In the genomic region with DNA sequence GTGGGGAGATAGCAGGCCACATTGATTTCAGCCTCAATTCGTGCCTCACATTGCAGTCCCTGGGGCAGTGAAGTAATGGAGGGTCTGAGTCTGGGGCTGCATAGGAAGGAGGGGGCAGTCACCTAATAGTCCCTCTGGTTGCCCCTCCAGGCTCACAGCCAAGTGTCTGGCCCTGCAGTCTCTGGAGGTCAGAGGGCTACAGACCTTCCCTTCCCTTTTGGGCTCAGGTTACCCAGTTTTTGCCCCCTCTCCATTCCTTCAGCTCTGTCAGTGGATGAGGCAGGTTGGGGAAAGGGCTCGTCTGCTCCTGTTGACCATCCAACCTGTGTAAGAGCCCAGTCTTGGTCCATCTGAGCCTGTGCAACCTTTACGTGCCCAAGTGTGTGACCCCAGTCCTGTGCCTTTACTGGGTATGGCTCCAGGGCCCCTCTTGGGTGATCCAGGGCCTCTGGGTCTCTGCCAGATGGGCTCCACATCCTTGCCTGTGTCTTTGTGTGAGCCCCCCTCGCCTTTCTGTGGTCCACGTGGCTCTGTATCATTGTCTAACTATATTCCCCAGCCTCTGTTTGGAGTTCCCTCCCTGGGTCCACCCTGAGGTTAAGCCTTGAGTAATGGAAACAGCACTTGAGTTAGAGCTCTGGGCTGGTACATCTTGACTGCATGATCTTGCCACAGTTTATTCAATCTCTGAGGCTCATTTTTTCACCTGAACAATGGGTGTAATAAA, we compare ENCODE assay signal across 8 cellular contexts. TPM values are rescaled to one million over a fixed set of nuclear protein-coding genes. Genes with fewer than 3 reads are reported as not detected.
DNase-seq lines count a peak whose midpoint lies in the region; ATAC-seq and TF ChIP-seq lines count a peak whose summit lies in the region.

No MANE protein-coding gene starts in this region.

- TF ChIP-seq CTCF in brain microvascular endothelial cell (IDR thresholded peaks at IDR 0.05; ENCODE audit: low read depth, low read length, missing control alignments), result no peak

- peaks cover 39% of the 10 kb centered on the region for H3K4me1 Mint-ChIP-seq in activated naive CD4-positive, alpha-beta T cell treated with anti-CD3 and anti-CD28 coated beads, Interleukin-2, amount 10 ng/mL, durations not matched to agents 7 days and 5 days
- H3K4me1 Mint-ChIP-seq in memory B cell, result peaks cover 44% of the 10 kb centered on the region

- H3K27ac Mint-ChIP-seq in activated naive CD4-positive, alpha-beta T cell treated with anti-CD3 and anti-CD28 coated beads, Interleukin-2, amount 10 ng/mL, durations not matched to agents 7 days and 5 days, result no peak overlapping the region
- H3K27ac Mint-ChIP-seq in activated naive CD4-positive, alpha-beta T cell treated with anti-CD3 and anti-CD28 coated beads, Interleukin-2, amount 50 U/mL, for 72 hours, result peak overlapping the region in 1 of 2 donors; percentile 94
- H3K27ac Mint-ChIP-seq in memory B cell, result no peak overlapping the region

- H3K36me3 Mint-ChIP-seq in activated naive CD4-positive, alpha-beta T cell treated with anti-CD3 and anti-CD28 coated beads, Interleukin-2, amount 10 ng/mL, durations not matched to agents 7 days and 5 days, result peaks cover 16% of the 10 kb centered on the region
- H3K36me3 Mint-ChIP-seq in activated naive CD4-positive, alpha-beta T cell treated with anti-CD3 and anti-CD28 coated beads, Interleukin-2, amount 50 U/mL, for 72 hours, result peaks cover 0 to 13% of the 10 kb centered on the region in 2 donors
- no peaks in the 10 kb centered on the region for H3K36me3 Mint-ChIP-seq in memory B cell

- no peaks in the 10 kb centered on the region for H3K9me3 Mint-ChIP-seq in activated naive CD4-positive, alpha-beta T cell treated with anti-CD3 and anti-CD28 coated beads, Interleukin-2, amount 10 ng/mL, durations not matched to agents 7 days and 5 days
- H3K9me3 Mint-ChIP-seq in activated naive CD4-positive, alpha-beta T cell treated with anti-CD3 and anti-CD28 coated beads, Interleukin-2, amount 50 U/mL, for 72 hours, result no peaks in the 10 kb centered on the region
- H3K9me3 Mint-ChIP-seq in memory B cell, result no peaks in the 10 kb centered on the region

- no peaks in the 10 kb centered on the region for H3K27me3 Mint-ChIP-seq in activated naive CD4-positive, alpha-beta T cell treated with anti-CD3 and anti-CD28 coated beads, Interleukin-2, amount 10 ng/mL, durations not matched to agents 7 days and 5 days
- H3K27me3 Mint-ChIP-seq in memory B cell, result no peaks in the 10 kb centered on the region

- in situ Hi-C loops in brain microvascular endothelial cell (cut with HindIII; ENCODE audit: low pct_ligation_motif_present, low sequenced_read_pairs), result no loop called here

- H3K27me3 ChIP-seq in brain microvascular endothelial cell (replicated peaks), result no peaks in the 10 kb centered on the region

- peak overlapping the region; percentile 71 for H3K4me3 Mint-ChIP-seq in activated naive CD4-positive, alpha-beta T cell treated with anti-CD3 and anti-CD28 coated beads, Interleukin-2, amount 10 ng/mL, durations not matched to agents 7 days and 5 days
- H3K4me3 Mint-ChIP-seq in memory B cell, result peak overlapping the region; percentile 80

- no peak for DNase-seq in activated naive CD4-positive, alpha-beta T cell treated with anti-CD3 and anti-CD28 coated beads, Interleukin-2, amount 10 ng/mL, durations not matched to agents 7 days and 5 days
- no peak for DNase-seq in activated naive CD4-positive, alpha-beta T cell treated with anti-CD3 and anti-CD28 coated beads, Interleukin-2, amount 50 U/mL, for 72 hours (ENCODE audit: low spot score in 2 of 2)
- DNase-seq in brain microvascular endothelial cell (no peak), memory B cell (ENCODE audit: low spot score in 2 of 2) (no peak), ureter (ENCODE audit: low spot score) (peak; percentile 49), NCI-H2081 treated with DMSO at 0.1 percent for 48 hours (lab: John Stamatoyannopoulos, UW) (no peak), NCI-H748 treated with DMSO at 0.1 percent for 48 hours (lab: John Stamatoyannopoulos, UW) (no peak), NCI-H1436 treated with DMSO at 0.1 percent for 48 hours (lab: John Stamatoyannopoulos, UW) (no peak)

- H3K36me3 ChIP-seq in brain microvascular endothelial cell (replicated peaks), result peaks cover 9% of the 10 kb centered on the region

- peak overlapping the region; percentile 15 for H3K27ac ChIP-seq in brain microvascular endothelial cell

- no peak for ATAC-seq in activated naive CD4-positive, alpha-beta T cell treated with anti-CD3 and anti-CD28 coated beads, Interleukin-2, amount 50 U/mL, for 72 hours
- ATAC-seq in memory B cell (ENCODE audit: low read depth), result no peak

- no peak overlapping the region for H3K4me3 ChIP-seq in brain microvascular endothelial cell (ENCODE audit: low read depth, low read length)

- CTCF ChIA-PET in activated naive CD4-positive, alpha-beta T cell treated with anti-CD3 and anti-CD28 coated beads, Interleukin-2, amount 10 ng/mL, durations not matched to agents 7 days and 5 days (lab: Charles Lee), result interaction anchor here (0.6 to 1.0 kb wide), 2 partner anchors 12 to 16 kb away, joined by 3 read pairs; no protein-coding TSS in a partner anchor

RNA-seq across cellular contexts. Expression of a gene that starts 13.1 kb away (rescaled TPM):
- 10 to 100 TPM; 87.7 to 90.6 TPM for total RNA-seq in activated naive CD4-positive, alpha-beta T cell treated with anti-CD3 and anti-CD28 coated beads, Interleukin-2, amount 50 U/mL, for 72 hours
- 83.4 TPM for total RNA-seq in ureter

RNA-seq across cellular contexts. Expression of a gene that starts 19.7 kb away (rescaled TPM):
- 1 to 10 TPM in 1 of 2 donors, under 1 TPM in 1; 0.93 to 1.6 TPM for total RNA-seq in activated naive CD4-positive, alpha-beta T cell treated with anti-CD3 and anti-CD28 coated beads, Interleukin-2, amount 50 U/mL, for 72 hours
- 1.6 TPM for total RNA-seq in ureter

RNA-seq across cellular contexts. Expression of a gene that starts 20.2 kb away (rescaled TPM):
- 10 to 100 TPM; 50.9 to 54.2 TPM for total RNA-seq in activated naive CD4-positive, alpha-beta T cell treated with anti-CD3 and anti-CD28 coated beads, Interleukin-2, amount 50 U/mL, for 72 hours
- 19.8 TPM for total RNA-seq in ureter

RNA-seq across cellular contexts. Expression of a gene that starts 27.3 kb away (rescaled TPM):
- total RNA-seq in activated naive CD4-positive, alpha-beta T cell treated with anti-CD3 and anti-CD28 coated beads, Interleukin-2, amount 50 U/mL, for 72 hours, result 10 to 100 TPM; 48.8 to 67.8 TPM
- 47.4 TPM for total RNA-seq in ureter

RNA-seq across cellular contexts. Expression of a gene that starts 30.9 kb away (rescaled TPM):
- 1 to 10 TPM in 1 of 2 donors, under 1 TPM in 1; 0.16 to 1.8 TPM for total RNA-seq in activated naive CD4-positive, alpha-beta T cell treated with anti-CD3 and anti-CD28 coated beads, Interleukin-2, amount 50 U/mL, for 72 hours
- total RNA-seq in ureter, result 1.4 TPM
